10 cellular contexts compared by ENCODE assay signal in genomic region chr11:111514216-111515031, GRCh38.
DNase-seq lines count a peak whose midpoint lies in the region; TF ChIP-seq lines count a peak whose summit lies in the region.
"Had no signal": no experiment of that assay in that cellular context is flagged by ENCODE, and none has a peak within 500 bp of the region (broad histone marks: within the 10 kb centered on the region; RNA-seq: fewer than 3 reads in every experiment).

HOATZ (plus strand) TSS chr11:111514778; CDS start chr11:111514785, 7 bp downstream.

- peaks cover 63% of the 10 kb centered on the region for H3K27me3 Mint-ChIP-seq in nephron progenitor cell (ENCODE audit: low read depth, poor library complexity)

- no peak within 1 kb of the TSS for H3K27ac Mint-ChIP-seq in nephron progenitor cell

- H3K9ac ChIP-seq in ES-I3 (ENCODE audit: low read depth, low read length) = peak within 1 kb of the TSS; percentile 38; the same call in 1 of the 2 replicates
- H3K9ac ChIP-seq: parathyroid adenoma had no signal

- H3K9me3 Mint-ChIP-seq in nephron progenitor cell = no peaks in the 10 kb centered on the region

- peak; percentile 86 for DNase-seq in NCI-H69 (lab: John Stamatoyannopoulos, UW)
- DNase-seq in ecto neural progenitor cell (ENCODE audit: low spot score) = peak; percentile 85
- peak; percentile 78 for DNase-seq in nephron progenitor cell
- no peak for DNase-seq in WERI-Rb-1
- no peak for DNase-seq in NCI-H1436 treated with DMSO at 0.1 percent for 48 hours (lab: John Stamatoyannopoulos, UW)
- no peak for DNase-seq in NK-92 (lab: John Stamatoyannopoulos, UW; ENCODE audit: unreplicated experiment)
- no peak for DNase-seq in NCI-H2107 (lab: John Stamatoyannopoulos, UW)

- TF ChIP-seq CTCF in nephron progenitor cell (IDR thresholded peaks at IDR 0.05) (no peak), WERI-Rb-1 (IDR thresholded peaks at IDR 0.05; ENCODE audit: low read depth, low read length) (no peak)

- H3K27me3 ChIP-seq in WERI-Rb-1 (ENCODE audit: insufficient read depth, low read depth, severe bottlenecking) = no peaks in the 10 kb centered on the region

- peak within 1 kb of the TSS; percentile 72 for H3K4me3 Mint-ChIP-seq in nephron progenitor cell

- no peaks in the 10 kb centered on the region for H3K36me3 Mint-ChIP-seq in nephron progenitor cell (ENCODE audit: low read depth)

- peaks cover 5% of the 10 kb centered on the region for H3K4me1 Mint-ChIP-seq in nephron progenitor cell

- no peaks in the 10 kb centered on the region for H3K9me3 ChIP-seq in ES-I3 (ENCODE audit: control insufficient read depth, insufficient read depth, low read length)
- no peaks in the 10 kb centered on the region for H3K9me3 ChIP-seq in WERI-Rb-1 (ENCODE audit: severe bottlenecking)
- H3K9me3 ChIP-seq: upper lobe of left lung had no signal

- H3K4me1 ChIP-seq in ES-I3 (ENCODE audit: insufficient read depth, low read length) = peaks cover 9% of the 10 kb centered on the region
- H3K4me1 ChIP-seq: parathyroid adenoma had no signal

- H3K36me3 ChIP-seq in ES-I3 (ENCODE audit: insufficient read depth, low read length) = no peaks in the 10 kb centered on the region
- H3K36me3 ChIP-seq in WERI-Rb-1 = no peaks in the 10 kb centered on the region
- H3K36me3 ChIP-seq: upper lobe of left lung had no signal

- H3K4me3 ChIP-seq in WERI-Rb-1 (ENCODE audit: low read depth, low read length) = no peak within 1 kb of the TSS

- H3K27ac ChIP-seq in WERI-Rb-1 = no peak within 1 kb of the TSS
- H3K27ac ChIP-seq: parathyroid adenoma, upper lobe of left lung had no signal

Comparison
In these comparisons a context has a peak if more than half of its experiments do, and no peak if none do; other contexts are left out.
1. DNase-seq: peak in NCI-H69 (single experiment), ecto neural progenitor cell (single experiment) and nephron progenitor cell (single experiment); none in WERI-Rb-1 (single experiment), NCI-H1436 treated with DMSO at 0.1 percent for 48 hours (single experiment), NK-92 (single experiment) and NCI-H2107 (single experiment).